ENCODE assay signal across 1 cellular context in the genomic region with DNA sequence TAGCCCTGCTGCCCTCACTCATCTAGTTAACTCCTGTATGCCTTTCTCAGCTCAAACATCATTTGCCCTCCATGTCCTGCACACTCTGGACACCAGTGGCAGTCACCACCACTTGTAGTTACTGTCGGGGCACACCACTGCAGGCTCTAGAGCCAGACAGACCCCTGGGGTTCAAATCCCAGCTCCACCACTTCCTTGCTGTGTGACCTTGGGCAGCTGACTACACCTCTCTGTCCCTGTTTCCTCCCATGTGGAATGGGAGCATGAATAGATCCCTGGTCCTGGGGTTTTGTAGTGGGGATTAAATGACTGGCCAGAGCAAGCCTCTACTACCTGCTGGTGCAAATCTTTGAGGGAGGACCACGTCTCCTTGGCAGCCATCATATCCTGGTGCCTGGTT.
TF ChIP-seq lines count a peak whose summit lies in the region.

No MANE protein-coding gene starts in this region.

TF ChIP-seq in HepG2, 621 proteins besides CTCF, POLR2A, EP300 and RAD21:
- peak; percentile 82 for TF ChIP-seq ZNF768 (CRISPR knock-in tag; IDR thresholded peaks at IDR 0.05)
- TF ChIP-seq, protein P1, sequence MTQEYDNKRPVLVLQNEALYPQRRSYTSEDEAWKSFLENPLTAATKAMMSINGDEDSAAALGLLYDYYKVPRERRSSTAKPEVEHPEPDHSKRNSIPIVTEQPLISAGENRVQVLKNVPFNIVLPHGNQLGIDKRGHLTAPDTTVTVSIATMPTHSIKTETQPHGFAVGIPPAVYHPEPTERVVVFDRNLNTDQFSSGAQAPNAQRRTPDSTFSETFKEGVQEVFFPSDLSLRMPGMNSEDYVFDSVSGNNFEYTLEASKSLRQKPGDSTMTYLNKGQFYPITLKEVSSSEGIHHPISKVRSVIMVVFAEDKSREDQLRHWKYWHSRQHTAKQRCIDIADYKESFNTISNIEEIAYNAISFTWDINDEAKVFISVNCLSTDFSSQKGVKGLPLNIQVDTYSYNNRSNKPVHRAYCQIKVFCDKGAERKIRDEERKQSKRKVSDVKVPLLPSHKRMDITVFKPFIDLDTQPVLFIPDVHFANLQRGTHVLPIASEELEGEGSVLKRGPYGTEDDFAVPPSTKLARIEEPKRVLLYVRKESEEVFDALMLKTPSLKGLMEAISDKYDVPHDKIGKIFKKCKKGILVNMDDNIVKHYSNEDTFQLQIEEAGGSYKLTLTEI (CRISPR knock-in tag; conservative IDR thresholded peaks at IDR 0.05): no peak
